15 cellular contexts compared by ENCODE assay signal in the genomic region with DNA sequence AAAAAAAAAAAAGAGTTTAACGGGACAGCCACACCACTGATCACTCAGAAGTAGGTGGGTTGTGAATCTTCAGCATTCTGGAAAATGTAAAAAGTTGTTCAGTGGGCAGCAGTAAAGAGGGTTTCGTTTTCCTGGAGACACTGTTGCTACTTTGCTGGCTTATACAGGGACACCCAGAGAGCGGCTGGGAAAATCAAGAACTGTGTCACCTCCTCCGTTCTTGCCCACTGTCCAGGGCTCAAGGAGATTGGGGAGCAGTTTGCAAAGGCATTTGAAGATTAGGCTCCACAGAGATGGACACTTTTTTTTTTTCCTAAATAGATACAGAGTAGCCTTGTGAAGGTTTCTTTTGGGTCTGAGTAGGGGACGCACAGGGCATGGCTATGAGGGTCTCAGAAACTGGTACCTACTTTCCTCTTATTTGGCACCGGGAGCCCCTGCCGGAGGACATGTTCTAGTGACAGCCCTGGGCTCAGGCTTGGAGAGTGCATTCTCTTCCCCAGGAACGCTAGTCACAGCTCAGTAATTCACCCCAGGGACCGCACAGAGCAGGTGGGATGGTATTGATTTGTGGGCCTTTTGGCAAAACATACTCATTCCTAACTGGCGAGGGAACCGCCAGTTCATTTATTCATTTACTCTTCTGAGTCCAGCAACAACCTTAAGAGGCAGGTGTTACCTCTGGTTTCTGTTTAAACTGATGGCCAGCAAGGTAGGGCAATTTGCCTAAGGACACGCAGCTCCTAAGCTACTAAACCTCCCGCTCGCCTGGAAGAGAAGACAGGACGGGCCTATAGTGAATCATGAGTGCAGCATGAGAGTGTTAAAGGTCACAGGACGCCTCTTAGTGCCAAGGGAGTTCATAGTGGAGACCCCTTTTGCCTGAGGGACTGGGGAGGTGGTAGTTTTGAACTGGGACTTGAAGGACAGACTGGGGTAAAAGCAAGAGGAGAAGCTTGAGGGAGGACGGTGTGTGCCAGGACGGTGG. TPM values are rescaled to one million over a fixed set of nuclear protein-coding genes. Genes with fewer than 3 reads are reported as not detected.
DNase-seq lines count a peak whose midpoint lies in the region; ATAC-seq and FAIRE-seq lines count a peak whose summit lies in the region.
"Had no signal": no experiment of that assay in that cellular context is flagged by ENCODE, and none has a peak within 500 bp of the region (broad histone marks: within the 10 kb centered on the region; RNA-seq: fewer than 3 reads in every experiment).

No MANE protein-coding gene starts in this region.

- H3K9me3 ChIP-seq in trophoblast cell (ENCODE audit: insufficient read depth, low read depth, low read length) (no peaks in the 10 kb centered on the region), small intestine (ENCODE audit: control insufficient read depth, low read depth) (no peaks in the 10 kb centered on the region)
- H3K9me3 ChIP-seq: A549, heart left ventricle, SK-N-SH, spleen had no signal

- POLR2A ChIA-PET in activated CD8-positive, alpha-beta T cell treated with anti-CD3 and anti-CD28 coated beads, Interleukin-2, amount 10 ng/mL, durations not matched to agents 7 days and 5 days (lab: Charles Lee): no interaction called here

- CTCF ChIA-PET in activated CD8-positive, alpha-beta T cell treated with anti-CD3 and anti-CD28 coated beads, Interleukin-2, amount 10 ng/mL, durations not matched to agents 7 days and 5 days (lab: Charles Lee): interaction anchor here (2.4 kb wide), 1 partner anchor 53 kb away, joined by 7 read pairs; no protein-coding TSS in a partner anchor

- H3K4me3 ChIP-seq in trophoblast cell (ENCODE audit: low read depth, low read length) (no peak overlapping the region), small intestine (ENCODE audit: low read depth in 1 of 2, low read length in 2 of 2) (no peak overlapping the region)
- H3K4me3 ChIP-seq: A549, heart left ventricle, spleen had no signal

- H3K14ac ChIP-seq in trophoblast cell (ENCODE audit: low read length): no peak overlapping the region

- H3K79me2 ChIP-seq in trophoblast cell (ENCODE audit: control insufficient read depth, insufficient read depth, low read length, poor library complexity): no peaks in the 10 kb centered on the region

- DNase-seq in NCI-H748 (lab: John Stamatoyannopoulos, UW; ENCODE audit: unreplicated experiment): peak; percentile 66
- no peak for DNase-seq in NCI-H748 treated with DMSO at 0.1 percent for 48 hours (lab: John Stamatoyannopoulos, UW)
- DNase-seq in NCI-H2081 (lab: John Stamatoyannopoulos, UW): peak; percentile 27 to 80
- no peak for DNase-seq in activated CD8-positive, alpha-beta T cell treated with anti-CD3 and anti-CD28 coated beads, Interleukin-2, amount 10 ng/mL, durations not matched to agents 7 days and 5 days
- peak; percentile 59 to 66 for DNase-seq in trophoblast cell
- DNase-seq in left lobe of liver (ENCODE audit: low spot score): no peak
- DNase-seq in small intestine: no peak
- DNase-seq: heart left ventricle, NCI-H82, SK-N-SH, spleen, WERI-Rb-1 had no signal

- H3K9ac ChIP-seq in trophoblast cell (ENCODE audit: low read length): no peak overlapping the region
- H3K9ac ChIP-seq: SK-N-SH had no signal

- no peaks in the 10 kb centered on the region for H3K27me3 Mint-ChIP-seq in activated CD8-positive, alpha-beta T cell treated with anti-CD3 and anti-CD28 coated beads, Interleukin-2, amount 10 ng/mL, durations not matched to agents 7 days and 5 days (ENCODE audit: low read depth)

- H3K27me3 ChIP-seq in trophoblast cell (ENCODE audit: insufficient read depth, low read length) (no peaks in the 10 kb centered on the region), small intestine (ENCODE audit: control insufficient read depth in 2 of 2, insufficient read depth in 2 of 2, low read length in 2 of 2) (no peaks in the 10 kb centered on the region)
- H3K27me3 ChIP-seq: heart left ventricle, spleen had no signal

- H2BK120ac ChIP-seq in trophoblast cell (ENCODE audit: insufficient read depth, low read length, poor library complexity): no peak overlapping the region

- H3K27ac ChIP-seq in trophoblast cell (ENCODE audit: low read depth, low read length) (no peak overlapping the region), small intestine (ENCODE audit: low read depth in 1 of 2, low read length in 1 of 2) (no peak overlapping the region)
- H3K27ac ChIP-seq: heart left ventricle, spleen, WERI-Rb-1 had no signal

- no peak overlapping the region for H2AK5ac ChIP-seq in trophoblast cell (ENCODE audit: low read length)

- no peak overlapping the region for H4K91ac ChIP-seq in trophoblast cell (ENCODE audit: low read depth, low read length)

- no peak overlapping the region for H3K23ac ChIP-seq in trophoblast cell (ENCODE audit: low read length)

- no peak overlapping the region for H2BK5ac ChIP-seq in trophoblast cell (ENCODE audit: low read depth, low read length, poor library complexity)

- no peak overlapping the region for H3K18ac ChIP-seq in trophoblast cell (ENCODE audit: low read length)

- no peak overlapping the region for H3K4me2 ChIP-seq in trophoblast cell (ENCODE audit: low read length)
- H3K4me2 ChIP-seq: A549, SK-N-SH had no signal

- no peak overlapping the region for H2BK12ac ChIP-seq in trophoblast cell (ENCODE audit: low read length)

- H3K36me3 ChIP-seq in trophoblast cell (ENCODE audit: control insufficient read depth in 1 of 2, insufficient read depth in 2 of 2, low read length in 2 of 2) (no peaks in the 10 kb centered on the region), small intestine (ENCODE audit: control insufficient read depth in 2 of 2, insufficient read depth in 2 of 2, low read length in 2 of 2) (peaks cover 2 to 4% of the 10 kb centered on the region in 2 donors)
- H3K36me3 ChIP-seq: WERI-Rb-1 had no signal

- H3K4me1 Mint-ChIP-seq in activated CD8-positive, alpha-beta T cell treated with anti-CD3 and anti-CD28 coated beads, Interleukin-2, amount 10 ng/mL, durations not matched to agents 7 days and 5 days (ENCODE audit: low read depth): peaks cover 19% of the 10 kb centered on the region

- peaks cover 2% of the 10 kb centered on the region for H3K36me3 Mint-ChIP-seq in activated CD8-positive, alpha-beta T cell treated with anti-CD3 and anti-CD28 coated beads, Interleukin-2, amount 10 ng/mL, durations not matched to agents 7 days and 5 days (ENCODE audit: low read depth)

- no peaks in the 10 kb centered on the region for H3K9me3 Mint-ChIP-seq in activated CD8-positive, alpha-beta T cell treated with anti-CD3 and anti-CD28 coated beads, Interleukin-2, amount 10 ng/mL, durations not matched to agents 7 days and 5 days (ENCODE audit: insufficient read depth)

- H3K79me1 ChIP-seq in trophoblast cell (ENCODE audit: low read length): no peaks in the 10 kb centered on the region

- peak overlapping the region; percentile 47 for H3K27ac Mint-ChIP-seq in activated CD8-positive, alpha-beta T cell treated with anti-CD3 and anti-CD28 coated beads, Interleukin-2, amount 10 ng/mL, durations not matched to agents 7 days and 5 days

- ATAC-seq in activated CD8-positive, alpha-beta T cell treated with anti-CD3 and anti-CD28 coated beads, Interleukin-2, amount 10 ng/mL, durations not matched to agents 7 days and 5 days: no peak
- no peak for ATAC-seq in left lobe of liver
- ATAC-seq in GM18498 (IDR thresholded peaks at IDR 0.05; ENCODE audit: unreplicated experiment): no peak
- ATAC-seq: HCT116, heart left ventricle had no signal

- H2AFZ ChIP-seq in trophoblast cell (ENCODE audit: insufficient read depth, low read length, poor library complexity): no peak overlapping the region

- no peak overlapping the region for H3K4ac ChIP-seq in trophoblast cell (ENCODE audit: low read depth, low read length)

- WGBS in trophoblast cell (ENCODE audit: extremely low coverage, insufficient coverage, insufficient read length): no CpG with 5 or more reads among the region's 18 CpGs
- 64 to 84% (median 70%) methylated on average over 18 of the region's 18 CpGs for WGBS in small intestine, 3 donors

- no peak for FAIRE-seq in small intestine (lab: Jason Lieb, UNC)
- FAIRE-seq: A549 had no signal

- no peak overlapping the region for H3K4me3 Mint-ChIP-seq in activated CD8-positive, alpha-beta T cell treated with anti-CD3 and anti-CD28 coated beads, Interleukin-2, amount 10 ng/mL, durations not matched to agents 7 days and 5 days

- no peak overlapping the region for H4K8ac ChIP-seq in trophoblast cell (ENCODE audit: low read depth, low read length)

- no peak overlapping the region for H4K12ac ChIP-seq in trophoblast cell (ENCODE audit: low read depth, low read length)

- H3K4me1 ChIP-seq in trophoblast cell (ENCODE audit: control insufficient read depth in 1 of 2, insufficient read depth in 2 of 2, low read length in 2 of 2) (peaks cover 13 to 26% of the 10 kb centered on the region in 2 experiments), small intestine (ENCODE audit: control insufficient read depth in 2 of 2, insufficient read depth in 1 of 2, low read depth in 1 of 2, low read length in 1 of 2) (no peaks in the 10 kb centered on the region)

RNA-seq across cellular contexts. Expression of a gene that starts 53.1 kb away (rescaled TPM):
- total RNA-seq in activated CD8-positive, alpha-beta T cell treated with anti-CD3 and anti-CD28 coated beads, Interleukin-2, amount 10 ng/mL, durations not matched to agents 7 days and 5 days: 10 to 100 TPM; 55.8 to 56.6 TPM
- polyA plus RNA-seq in trophoblast cell (2013): 124 and 139 TPM in 2 replicates
- total RNA-seq in left lobe of liver: 27.5 TPM
- 100 to 1,000 TPM in 1 of 3 donors, 10 to 100 TPM in 2; 82.3 to 142 (median 98.4) TPM for polyA plus RNA-seq in small intestine

Comparison
In these comparisons a context has a peak if more than half of its experiments do, and no peak if none do; other contexts are left out.
1. DNase-seq: peak in NCI-H748 (single experiment), NCI-H2081 (2 of 2) and trophoblast cell (2 of 2); none in NCI-H748 treated with DMSO at 0.1 percent for 48 hours (single experiment), activated CD8-positive, alpha-beta T cell treated with anti-CD3 and anti-CD28 coated beads, Interleukin-2, amount 10 ng/mL, durations not matched to agents 7 days and 5 days (single experiment), left lobe of liver (single experiment) and small intestine (single experiment).